In the genomic region with DNA sequence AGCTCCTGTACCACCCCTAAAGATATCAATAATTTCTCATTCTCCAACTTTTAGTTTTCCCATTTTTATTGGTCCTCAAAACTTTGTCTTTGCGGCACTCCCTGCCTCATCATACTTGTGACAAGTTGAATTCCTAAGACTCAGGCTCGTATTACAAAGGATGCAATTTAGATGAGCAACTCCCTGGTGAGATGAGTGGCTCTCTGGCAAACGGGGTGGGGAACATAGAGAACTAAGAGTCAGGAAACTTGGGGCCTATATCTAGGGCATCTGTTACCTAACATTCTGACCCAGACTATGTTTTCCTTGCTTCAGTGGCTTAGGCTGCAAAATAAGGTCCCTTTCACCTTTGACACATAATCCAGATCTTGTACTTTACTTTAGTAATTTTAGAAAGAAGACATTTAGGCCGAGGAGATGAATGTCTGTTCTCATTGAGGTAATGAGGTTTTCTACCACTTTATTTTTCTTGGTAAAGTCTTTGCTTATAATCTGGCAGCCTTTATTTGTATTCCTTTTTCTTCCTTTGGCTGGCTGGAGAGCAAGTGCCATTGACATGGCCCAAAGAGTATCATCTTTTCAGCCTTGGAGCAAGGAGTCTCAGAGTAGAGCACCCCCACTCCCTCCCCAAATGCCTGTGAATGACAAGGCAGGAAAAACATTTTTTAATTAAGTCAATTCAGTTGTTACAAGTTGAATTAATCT, we compare ENCODE assay signal across 15 cellular contexts. TPM values are rescaled to one million over a fixed set of nuclear protein-coding genes. Genes with fewer than 3 reads are reported as not detected.
DNase-seq lines count a peak whose midpoint lies in the region; ATAC-seq and TF ChIP-seq lines count a peak whose summit lies in the region.
"Had no signal": no experiment of that assay in that cellular context is flagged by ENCODE, and none has a peak within 500 bp of the region (broad histone marks: within the 10 kb centered on the region; RNA-seq: fewer than 3 reads in every experiment).

No MANE protein-coding gene starts in this region.

- intact Hi-C loops in activated T-helper 1 cell treated with anti-CD3 and anti-CD28 coated beads, Interleukin-12 subunit alpha, Interleukin-12 subunit beta, Interleukin-2, Interleukin-4 antibody, amounts not matched to agents 30 ng/mL and 10 ng/mL and 1 ng/mL, durations not matched to agents 14 hours and 24 hours and 36 hours (cut with micrococcal nuclease) = no loop called here

- no peak overlapping the region for H3K27ac Mint-ChIP-seq in activated T-helper 1 cell treated with anti-CD3 and anti-CD28 coated beads, Interleukin-12 subunit alpha, Interleukin-12 subunit beta, Interleukin-2, Interleukin-4 antibody, amounts not matched to agents 30 ng/mL and 10 ng/mL and 1 ng/mL, durations not matched to agents 14 hours and 24 hours and 36 hours
- H3K27ac Mint-ChIP-seq: activated naive CD4-positive, alpha-beta T cell treated with anti-CD3 and anti-CD28 coated beads for 36 hours; stimulated activated effector memory CD8-positive, alpha-beta T cell treated with anti-CD3 and anti-CD28 coated beads, Interleukin-12 subunit alpha, Interleukin-12 subunit beta, amount 100 ng/mL, for 72 hours; T-helper 17 cell had no signal

- no peaks in the 10 kb centered on the region for H3K4me1 Mint-ChIP-seq in activated T-helper 1 cell treated with anti-CD3 and anti-CD28 coated beads, Interleukin-12 subunit alpha, Interleukin-12 subunit beta, Interleukin-2, Interleukin-4 antibody, amounts not matched to agents 30 ng/mL and 10 ng/mL and 1 ng/mL, durations not matched to agents 14 hours and 24 hours and 36 hours (ENCODE audit: low read depth)
- H3K4me1 Mint-ChIP-seq: stimulated activated effector memory CD8-positive, alpha-beta T cell treated with anti-CD3 and anti-CD28 coated beads, Interleukin-12 subunit alpha, Interleukin-12 subunit beta, amount 100 ng/mL, for 72 hours; T-helper 17 cell had no signal

- peaks cover 10% of the 10 kb centered on the region for H3K9me3 Mint-ChIP-seq in activated T-helper 1 cell treated with anti-CD3 and anti-CD28 coated beads, Interleukin-12 subunit alpha, Interleukin-12 subunit beta, Interleukin-2, Interleukin-4 antibody, amounts not matched to agents 30 ng/mL and 10 ng/mL and 1 ng/mL, durations not matched to agents 14 hours and 24 hours and 36 hours

- DNase-seq in AG08395 (ENCODE audit: low spot score) (peak; percentile 54), NCI-H69 (lab: John Stamatoyannopoulos, UW) (peak; percentile 6), fibroblast of pulmonary artery (ENCODE audit: low read depth) (peak; percentile 23), omental fat pad (ENCODE audit: low spot score) (no peak), NCI-H446 (lab: John Stamatoyannopoulos, UW) (no peak)
- DNase-seq in activated T-helper 1 cell treated with anti-CD3 and anti-CD28 coated beads, Interleukin-12 subunit alpha, Interleukin-12 subunit beta, Interleukin-2, Interleukin-4 antibody, amounts not matched to agents 30 ng/mL and 10 ng/mL and 1 ng/mL, durations not matched to agents 14 hours and 24 hours and 36 hours (ENCODE audit: low spot score) = no peak
- DNase-seq: activated CD4-positive, alpha-beta T cell treated with anti-CD3 and anti-CD28 coated beads, Interleukin-2, amount 50 U/mL, for 48 hours; activated naive CD4-positive, alpha-beta T cell treated with anti-CD3 and anti-CD28 coated beads for 36 hours; dermis blood vessel endothelial cell; DMS79 treated with DMSO at 0.1 percent for 48 hours; NCI-H146; T-helper 17 cell had no signal

- ATAC-seq in omental fat pad (ENCODE audit: low FRiP score) (peak; percentile 32), GM18519 (IDR thresholded peaks at IDR 0.05; ENCODE audit: low FRiP score, unreplicated experiment) (no peak), HG02938 (IDR thresholded peaks at IDR 0.05; ENCODE audit: unreplicated experiment) (no peak)
- ATAC-seq: stimulated activated effector memory CD8-positive, alpha-beta T cell treated with anti-CD3 and anti-CD28 coated beads, Interleukin-12 subunit alpha, Interleukin-12 subunit beta, amount 100 ng/mL, for 72 hours; T-helper 17 cell had no signal

- H3K4me3 ChIP-seq in fibroblast of pulmonary artery (replicated peaks; ENCODE audit: low read depth, low read length) = no peak overlapping the region

- H3K27me3 Mint-ChIP-seq in activated T-helper 1 cell treated with anti-CD3 and anti-CD28 coated beads, Interleukin-12 subunit alpha, Interleukin-12 subunit beta, Interleukin-2, Interleukin-4 antibody, amounts not matched to agents 30 ng/mL and 10 ng/mL and 1 ng/mL, durations not matched to agents 14 hours and 24 hours and 36 hours (ENCODE audit: insufficient read depth) = no peaks in the 10 kb centered on the region
- H3K27me3 Mint-ChIP-seq: T-helper 17 cell had no signal

- no peak overlapping the region for H3K4me3 Mint-ChIP-seq in activated T-helper 1 cell treated with anti-CD3 and anti-CD28 coated beads, Interleukin-12 subunit alpha, Interleukin-12 subunit beta, Interleukin-2, Interleukin-4 antibody, amounts not matched to agents 30 ng/mL and 10 ng/mL and 1 ng/mL, durations not matched to agents 14 hours and 24 hours and 36 hours
- H3K4me3 Mint-ChIP-seq: activated naive CD4-positive, alpha-beta T cell treated with anti-CD3 and anti-CD28 coated beads for 36 hours; stimulated activated effector memory CD8-positive, alpha-beta T cell treated with anti-CD3 and anti-CD28 coated beads, Interleukin-12 subunit alpha, Interleukin-12 subunit beta, amount 100 ng/mL, for 72 hours; T-helper 17 cell had no signal

- H3K36me3 Mint-ChIP-seq in activated T-helper 1 cell treated with anti-CD3 and anti-CD28 coated beads, Interleukin-12 subunit alpha, Interleukin-12 subunit beta, Interleukin-2, Interleukin-4 antibody, amounts not matched to agents 30 ng/mL and 10 ng/mL and 1 ng/mL, durations not matched to agents 14 hours and 24 hours and 36 hours (ENCODE audit: low read depth) = no peaks in the 10 kb centered on the region
- H3K36me3 Mint-ChIP-seq: stimulated activated effector memory CD8-positive, alpha-beta T cell treated with anti-CD3 and anti-CD28 coated beads, Interleukin-12 subunit alpha, Interleukin-12 subunit beta, amount 100 ng/mL, for 72 hours had no signal

- TF ChIP-seq CTCF in fibroblast of pulmonary artery (IDR thresholded peaks at IDR 0.05; ENCODE audit: low read length, missing control alignments) = no peak
- TF ChIP-seq CTCF in omental fat pad (IDR thresholded peaks at IDR 0.05) = no peak

RNA-seq across cellular contexts. Expression of a gene that starts 15.4 kb away (rescaled TPM):
- total RNA-seq in omental fat pad = under 1 TPM in 1 of 4 donors, not detected in 3; 0.32 TPM
- total RNA-seq in activated T-helper 1 cell treated with anti-CD3 and anti-CD28 coated beads, Interleukin-12 subunit alpha, Interleukin-12 subunit beta, Interleukin-2, Interleukin-4 antibody, amounts not matched to agents 30 ng/mL and 10 ng/mL and 1 ng/mL, durations not matched to agents 14 hours and 24 hours and 36 hours = not detected in 2 replicates
- total RNA-seq: activated naive CD4-positive, alpha-beta T cell treated with anti-CD3 and anti-CD28 coated beads for 36 hours; dermis blood vessel endothelial cell; T-helper 17 cell had no signal

Comparison
In these comparisons a context has a peak if more than half of its experiments do, and no peak if none do; other contexts are left out.
1. DNase-seq: peak in AG08395 (single experiment), NCI-H69 (single experiment) and fibroblast of pulmonary artery (single experiment); none in omental fat pad (single experiment), NCI-H446 (0 of 2) and activated T-helper 1 cell treated with anti-CD3 and anti-CD28 coated beads, Interleukin-12 subunit alpha, Interleukin-12 subunit beta, Interleukin-2, Interleukin-4 antibody, amounts not matched to agents 30 ng/mL and 10 ng/mL and 1 ng/mL, durations not matched to agents 14 hours and 24 hours and 36 hours (single experiment).